In genomic region chr14:100687386-100687785, GRCh38 we compare ENCODE assay signal across 33 cellular contexts. TPM values are rescaled to one million over a fixed set of nuclear protein-coding genes. Genes with fewer than 3 reads are reported as not detected.
"Had no signal": no experiment of that assay in that cellular context is flagged by ENCODE, and none has a peak within 500 bp of the region (broad histone marks: within the 10 kb centered on the region; RNA-seq: fewer than 3 reads in every experiment).

No MANE protein-coding gene starts in this region.

- H3K9me2 ChIP-seq: SK-N-SH had no signal

- ATAC-seq: activated CD4-positive, alpha-beta T cell treated with anti-CD3 and anti-CD28 coated beads for 36 hours; activated CD8-positive, alpha-beta T cell treated with anti-CD3 and anti-CD28 coated beads, Interleukin-2, amount 10 ng/mL, durations not matched to agents 7 days and 5 days; K562; PC-3 had no signal

- H3K27ac Mint-ChIP-seq: activated CD4-positive, alpha-beta T cell treated with anti-CD3 and anti-CD28 coated beads for 36 hours; activated CD4-positive, alpha-beta T cell treated with anti-CD3 and anti-CD28 coated beads, Interleukin-2, amount 10 ng/mL, durations not matched to agents 7 days and 5 days; activated CD8-positive, alpha-beta T cell treated with anti-CD3 and anti-CD28 coated beads, Interleukin-2, amount 10 ng/mL, durations not matched to agents 7 days and 5 days; activated naive CD8-positive, alpha-beta T cell treated with anti-CD3 and anti-CD28 coated beads, Interleukin-2, amount 10 ng/mL, durations not matched to agents 7 days and 5 days; activated T-cell treated with anti-CD3 and anti-CD28 coated beads, Interleukin-2, amount 50 U/mL, for 24 hours; activated T-helper 2 cell treated with anti-CD3 and anti-CD28 coated beads, Interferon-gamma antibody, Interleukin-2, Interleukin-4, amounts not matched to agents 10 μg/mL and 5 μg/mL and 100 μg/mL, durations not matched to agents 14 hours and 24 hours and 36 hours; T-helper 1 cell treated with Interleukin-12 subunit alpha and Interleukin-12 subunit beta and Interleukin-4 antibody, amounts not matched to agents 30 μg/mL and 1 μg/mL, for 36 hours; T-helper 2 cell treated with Interferon-gamma antibody and Interleukin-4, amounts not matched to agents 5 μg/mL and 100 μg/mL, for 36 hours had no signal

- FAIRE-seq: K562, RCC 7860, TTC549 had no signal

- H3K4me3 ChIP-seq: ascending aorta, breast epithelium, K562, SJSA1 had no signal

- H3K9me3 Mint-ChIP-seq: activated CD4-positive, alpha-beta T cell treated with anti-CD3 and anti-CD28 coated beads, Interleukin-2, amount 10 ng/mL, durations not matched to agents 7 days and 5 days; activated naive CD4-positive, alpha-beta T cell treated with anti-CD3 and anti-CD28 coated beads, Interleukin-2, amount 50 U/mL, for 24 hours; activated naive CD8-positive, alpha-beta T cell treated with anti-CD3 and anti-CD28 coated beads, Interleukin-2, amount 10 ng/mL, durations not matched to agents 7 days and 5 days; activated T-cell treated with anti-CD3 and anti-CD28 coated beads, Interleukin-2, amount 50 U/mL, for 24 hours; activated T-helper 2 cell treated with anti-CD3 and anti-CD28 coated beads, Interferon-gamma antibody, Interleukin-2, Interleukin-4, amounts not matched to agents 10 μg/mL and 5 μg/mL and 100 μg/mL, durations not matched to agents 14 hours and 24 hours and 36 hours; T-helper 1 cell treated with Interleukin-12 subunit alpha and Interleukin-12 subunit beta and Interleukin-4 antibody, amounts not matched to agents 30 μg/mL and 1 μg/mL, for 36 hours; T-helper 2 cell treated with Interferon-gamma antibody and Interleukin-4, amounts not matched to agents 5 μg/mL and 100 μg/mL, for 36 hours had no signal

- H3K9me3 ChIP-seq: ascending aorta, breast epithelium, SJSA1, SK-N-SH had no signal

- H3K9ac ChIP-seq: SK-N-SH had no signal

- H3K36me3 ChIP-seq: ascending aorta, breast epithelium had no signal

- H3K27me3 Mint-ChIP-seq: activated CD4-positive, alpha-beta T cell treated with anti-CD3 and anti-CD28 coated beads for 36 hours; activated CD4-positive, alpha-beta T cell treated with anti-CD3 and anti-CD28 coated beads, Interleukin-2, amount 10 ng/mL, durations not matched to agents 7 days and 5 days; activated naive CD8-positive, alpha-beta T cell treated with anti-CD3 and anti-CD28 coated beads, Interleukin-2, amount 10 ng/mL, durations not matched to agents 7 days and 5 days had no signal

- H3K4me1 ChIP-seq: ascending aorta, breast epithelium had no signal

- DNase-seq: activated CD4-positive, alpha-beta T cell treated with anti-CD3 and anti-CD28 coated beads for 36 hours; activated CD4-positive, alpha-beta T cell treated with anti-CD3 and anti-CD28 coated beads, Interleukin-2, amount 10 ng/mL, durations not matched to agents 7 days and 5 days; activated CD4-positive, alpha-beta T cell treated with anti-CD3 and anti-CD28 coated beads, Interleukin-2, amount 50 U/mL, for 48 hours; activated CD8-positive, alpha-beta T cell treated with anti-CD3 and anti-CD28 coated beads, Interleukin-2, amount 10 ng/mL, durations not matched to agents 7 days and 5 days; activated gamma-delta T cell; activated naive CD4-positive, alpha-beta T cell treated with Interleukin-2 at 50 U/mL for 16 hours; activated naive CD8-positive, alpha-beta T cell treated with anti-CD3 and anti-CD28 coated beads, Interleukin-2, amount 10 ng/mL, durations not matched to agents 7 days and 5 days; activated T-cell treated with anti-CD3 and anti-CD28 coated beads, Interleukin-2, amount 50 U/mL, for 24 hours; amygdala; central memory CD4-positive, alpha-beta T cell; NCI-H1092 treated with DMSO at 0.1 percent for 48 hours; NCI-H1417; NCI-H146; NCI-H187; NCI-H2029 treated with DMSO at 0.1 percent for 48 hours; NCI-H2107; NCI-H2171; NCI-H446; NCI-H524; PC-3; SHP77 treated with DMSO at 0.1 percent for 48 hours; SK-N-SH had no signal

- H3K27me3 ChIP-seq: ascending aorta, SJSA1 had no signal

- H3K4me1 Mint-ChIP-seq: activated CD4-positive, alpha-beta T cell treated with anti-CD3 and anti-CD28 coated beads for 36 hours; activated CD4-positive, alpha-beta T cell treated with anti-CD3 and anti-CD28 coated beads, Interleukin-2, amount 10 ng/mL, durations not matched to agents 7 days and 5 days; activated naive CD4-positive, alpha-beta T cell treated with anti-CD3 and anti-CD28 coated beads, Interleukin-2, amount 50 U/mL, for 24 hours; activated naive CD8-positive, alpha-beta T cell treated with anti-CD3 and anti-CD28 coated beads, Interleukin-2, amount 10 ng/mL, durations not matched to agents 7 days and 5 days had no signal

- H3K36me3 Mint-ChIP-seq: activated naive CD4-positive, alpha-beta T cell treated with anti-CD3 and anti-CD28 coated beads, Interleukin-2, amount 50 U/mL, for 24 hours; activated naive CD8-positive, alpha-beta T cell treated with anti-CD3 and anti-CD28 coated beads, Interleukin-2, amount 10 ng/mL, durations not matched to agents 7 days and 5 days had no signal

- H3K4me3 Mint-ChIP-seq: activated CD4-positive, alpha-beta T cell treated with anti-CD3 and anti-CD28 coated beads for 36 hours; activated CD4-positive, alpha-beta T cell treated with anti-CD3 and anti-CD28 coated beads, Interleukin-2, amount 10 ng/mL, durations not matched to agents 7 days and 5 days; activated CD8-positive, alpha-beta T cell treated with anti-CD3 and anti-CD28 coated beads, Interleukin-2, amount 10 ng/mL, durations not matched to agents 7 days and 5 days; activated naive CD4-positive, alpha-beta T cell treated with anti-CD3 and anti-CD28 coated beads, Interleukin-2, amount 50 U/mL, for 24 hours; activated naive CD8-positive, alpha-beta T cell treated with anti-CD3 and anti-CD28 coated beads, Interleukin-2, amount 10 ng/mL, durations not matched to agents 7 days and 5 days; activated T-cell treated with anti-CD3 and anti-CD28 coated beads, Interleukin-2, amount 50 U/mL, for 24 hours; T-helper 1 cell treated with Interleukin-12 subunit alpha and Interleukin-12 subunit beta and Interleukin-4 antibody, amounts not matched to agents 30 μg/mL and 1 μg/mL, for 36 hours; T-helper 2 cell treated with Interferon-gamma antibody and Interleukin-4, amounts not matched to agents 5 μg/mL and 100 μg/mL, for 36 hours had no signal

- H3K27ac ChIP-seq: ascending aorta, breast epithelium, SJSA1 had no signal

RNA-seq across cellular contexts. Expression of gene DLK1, which starts 39.3 kb away (rescaled TPM):
- total RNA-seq: activated CD4-positive, alpha-beta T cell treated with anti-CD3 and anti-CD28 coated beads for 36 hours; activated CD4-positive, alpha-beta T cell treated with anti-CD3 and anti-CD28 coated beads, Interleukin-2, amount 10 ng/mL, durations not matched to agents 7 days and 5 days; activated CD8-positive, alpha-beta T cell treated with anti-CD3 and anti-CD28 coated beads, Interleukin-2, amount 10 ng/mL, durations not matched to agents 7 days and 5 days; activated naive CD8-positive, alpha-beta T cell treated with anti-CD3 and anti-CD28 coated beads, Interleukin-2, amount 10 ng/mL, durations not matched to agents 7 days and 5 days; activated T-helper 2 cell treated with anti-CD3 and anti-CD28 coated beads, Interferon-gamma antibody, Interleukin-2, Interleukin-4, amounts not matched to agents 10 μg/mL and 5 μg/mL and 100 μg/mL, durations not matched to agents 14 hours and 24 hours and 36 hours; M059J; PC-3; SJSA1 had no signal
